ENCODE assay signal across 21 cellular contexts in genomic region chr11:36011574-36011973, GRCh38.
"Had no signal": no experiment of that assay in that cellular context is flagged by ENCODE, and none has a peak within 500 bp of the region (broad histone marks: within the 10 kb centered on the region; RNA-seq: fewer than 3 reads in every experiment).

No MANE protein-coding gene starts in this region.

- H3K9me3 ChIP-seq: SJCRH30 had no signal

- FAIRE-seq: RCC 7860 had no signal

- H3K4me3 Mint-ChIP-seq: IgD-negative memory B cell had no signal

- DNase-seq: KBM-7, MM.1S, NCI-H1092 treated with DMSO at 0.1 percent for 48 hours, NCI-H1436, NCI-H187, NCI-H2029, NCI-H2081 treated with DMSO at 0.1 percent for 48 hours, NCI-H2171, NCI-H226, NCI-H446, NCI-H510A, NCI-H524 treated with DMSO at 0.1 percent for 48 hours, NCI-H69, NCI-H774, RPMI8226, SHP77 treated with DMSO at 0.1 percent for 48 hours, SJCRH30 had no signal

- H3K27me3 ChIP-seq: SJCRH30 had no signal

- H3K36me3 Mint-ChIP-seq: IgD-negative memory B cell had no signal

- H3K27ac Mint-ChIP-seq: IgD-negative memory B cell had no signal

- H3K4me1 Mint-ChIP-seq: IgD-negative memory B cell had no signal

- H3K4me3 ChIP-seq: SJCRH30 had no signal

- ATAC-seq: Right ventricle myocardium inferior had no signal

- H3K27ac ChIP-seq: HL-60, SJCRH30 had no signal
